1 cellular context compared by ENCODE assay signal in genomic region chr10:96229568-96230030, GRCh38.
A peak's percentile ranks its signal among the peaks of the same experiment; 100 is the strongest.
TF ChIP-seq lines count a peak whose summit lies in the region.

No MANE protein-coding gene starts in this region.

TF ChIP-seq in HepG2, 621 proteins besides CTCF, POLR2A, EP300 and RAD21 (continued from another document and continues in another):
- peak; percentile 49; the same call in 1 of the 2 replicates for TF ChIP-seq ZFP91 (CRISPR knock-in tag; IDR thresholded peaks at IDR 0.05; ENCODE audit: borderline replicate concordance)
- no peak for TF ChIP-seq ZNF780A (CRISPR knock-in tag; IDR thresholded peaks at IDR 0.05)
- no peak for TF ChIP-seq ZBTB25 (CRISPR knock-in tag; IDR thresholded peaks at IDR 0.05)
- no peak for TF ChIP-seq PHF5A (CRISPR knock-in tag; IDR thresholded peaks at IDR 0.05; ENCODE audit: low read depth, unreplicated experiment)
- no peak for TF ChIP-seq ZFP36L2 (CRISPR knock-in tag; IDR thresholded peaks at IDR 0.05)
- no peak for TF ChIP-seq BORCS8-MEF2B (CRISPR knock-in tag; IDR thresholded peaks at IDR 0.05)
- TF ChIP-seq ZNF274 (CRISPR knock-in tag; IDR thresholded peaks at IDR 0.05): no peak
- TF ChIP-seq HIC2 (CRISPR knock-in tag; IDR thresholded peaks at IDR 0.05; ENCODE audit: low read depth): no peak
- peak; percentile 72 for TF ChIP-seq MAX (IDR thresholded peaks at IDR 0.05)
- TF ChIP-seq ZNF775 (CRISPR knock-in tag; IDR thresholded peaks at IDR 0.05; ENCODE audit: borderline replicate concordance): no peak
- TF ChIP-seq ZNF678 (CRISPR knock-in tag; IDR thresholded peaks at IDR 0.05): no peak
- no peak for TF ChIP-seq FOXA3 (CRISPR knock-in tag; IDR thresholded peaks at IDR 0.05)
- TF ChIP-seq AKAP8 (CRISPR knock-in tag; IDR thresholded peaks at IDR 0.05): no peak
- no peak for TF ChIP-seq AGO2 (optimal IDR thresholded peaks at IDR 0.05; ENCODE audit: low read depth, low read length)
- TF ChIP-seq HOXA7 (CRISPR knock-in tag; IDR thresholded peaks at IDR 0.05): no peak
- no peak for TF ChIP-seq MLLT10 (CRISPR knock-in tag; IDR thresholded peaks at IDR 0.05)
- TF ChIP-seq NONO (IDR thresholded peaks at IDR 0.05): no peak
- peak; percentile 49; the same call in 1 of the 2 replicates for TF ChIP-seq NONO (CRISPR knock-in tag; conservative IDR thresholded peaks at IDR 0.05)
- no peak for TF ChIP-seq GTF2F1 (IDR thresholded peaks at IDR 0.05; ENCODE audit: low read length)
- TF ChIP-seq ZNF850 (CRISPR knock-in tag; conservative IDR thresholded peaks at IDR 0.05): no peak
- no peak for TF ChIP-seq DMAP1 (CRISPR knock-in tag; IDR thresholded peaks at IDR 0.05)
- no peak for TF ChIP-seq RFX5 (IDR thresholded peaks at IDR 0.05; ENCODE audit: low read depth, low read length)
- no peak for TF ChIP-seq KDM5A (IDR thresholded peaks at IDR 0.05; ENCODE audit: borderline replicate concordance, low read length)
- TF ChIP-seq ATF1 (CRISPR knock-in tag; IDR thresholded peaks at IDR 0.05): 0 out of 2 replicates have a peak, but pooled peaks have one; percentile 12
- TF ChIP-seq ZNF30 (CRISPR knock-in tag; IDR thresholded peaks at IDR 0.05): no peak
- no peak for TF ChIP-seq ZSCAN25 (CRISPR knock-in tag; IDR thresholded peaks at IDR 0.05)
- TF ChIP-seq ZNF282 (IDR thresholded peaks at IDR 0.05; ENCODE audit: partially characterized antibody): no peak
- TF ChIP-seq AHDC1 (CRISPR knock-in tag; IDR thresholded peaks at IDR 0.05; ENCODE audit: borderline replicate concordance): no peak
- no peak for TF ChIP-seq SRSF1 (optimal IDR thresholded peaks at IDR 0.05; ENCODE audit: low read depth, low read length)
- no peak for TF ChIP-seq GLI4 (CRISPR knock-in tag; IDR thresholded peaks at IDR 0.05; ENCODE audit: borderline replicate concordance)
- TF ChIP-seq CSRNP1 (CRISPR knock-in tag; IDR thresholded peaks at IDR 0.05): no peak
- no peak for TF ChIP-seq JARID2 (CRISPR knock-in tag; IDR thresholded peaks at IDR 0.05; ENCODE audit: insufficient replicate concordance)
- TF ChIP-seq TARDBP (CRISPR knock-in tag; IDR thresholded peaks at IDR 0.05): no peak
- no peak for TF ChIP-seq SMARCE1 (IDR thresholded peaks at IDR 0.05; ENCODE audit: borderline replicate concordance)
- no peak for TF ChIP-seq NRL (CRISPR knock-in tag; IDR thresholded peaks at IDR 0.05; ENCODE audit: borderline replicate concordance)
- 0 out of 2 replicates have a peak, but pooled peaks have one; percentile 15 for TF ChIP-seq ZNF362 (CRISPR knock-in tag; IDR thresholded peaks at IDR 0.05; ENCODE audit: borderline replicate concordance)
- TF ChIP-seq IRF2 (CRISPR knock-in tag; IDR thresholded peaks at IDR 0.05): no peak
- TF ChIP-seq ZMAT3 (CRISPR knock-in tag; conservative IDR thresholded peaks at IDR 0.05): no peak
- TF ChIP-seq AKNA (CRISPR knock-in tag; IDR thresholded peaks at IDR 0.05; ENCODE audit: borderline replicate concordance): no peak
- no peak for TF ChIP-seq ARNT (IDR thresholded peaks at IDR 0.05)
- TF ChIP-seq ZNF670 (CRISPR knock-in tag; IDR thresholded peaks at IDR 0.05; ENCODE audit: borderline replicate concordance): no peak
- TF ChIP-seq ZSCAN12 (CRISPR knock-in tag; IDR thresholded peaks at IDR 0.05): no peak
- no peak for TF ChIP-seq THYN1 (CRISPR knock-in tag; IDR thresholded peaks at IDR 0.05; ENCODE audit: borderline replicate concordance, low read depth)
- no peak for TF ChIP-seq ETV5 (CRISPR knock-in tag; IDR thresholded peaks at IDR 0.05; ENCODE audit: borderline replicate concordance)
- no peak for TF ChIP-seq ZNF747 (CRISPR knock-in tag; IDR thresholded peaks at IDR 0.05; ENCODE audit: borderline replicate concordance)
- no peak for TF ChIP-seq GLMP (CRISPR knock-in tag; IDR thresholded peaks at IDR 0.05; ENCODE audit: borderline replicate concordance)
- no peak for TF ChIP-seq HOXD1 (CRISPR knock-in tag; IDR thresholded peaks at IDR 0.05)
